23 cellular contexts compared by ENCODE assay signal in the genomic region with DNA sequence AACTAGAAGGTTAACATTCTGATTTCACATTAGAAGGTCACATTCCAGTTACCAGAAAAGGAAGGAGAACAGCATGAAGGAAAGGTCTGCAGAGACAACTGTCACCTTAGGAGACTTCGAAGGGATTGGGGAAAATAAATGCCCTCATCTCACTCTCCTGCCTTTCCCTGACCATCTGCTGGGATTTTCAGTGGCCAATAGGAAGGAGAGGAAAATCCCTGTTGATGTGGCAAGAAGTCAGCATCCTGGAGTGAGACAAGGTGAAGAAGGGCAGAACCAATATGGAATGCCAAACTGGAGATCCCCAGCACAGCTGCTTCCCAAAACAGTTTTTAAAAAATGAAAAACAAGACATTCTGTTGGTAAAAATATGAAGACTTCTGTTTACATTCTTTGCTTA.
DNase-seq lines count a peak whose midpoint lies in the region; ATAC-seq, FAIRE-seq and TF ChIP-seq lines count a peak whose summit lies in the region.
"Had no signal": no experiment of that assay in that cellular context is flagged by ENCODE, and none has a peak within 500 bp of the region (broad histone marks: within the 10 kb centered on the region; RNA-seq: fewer than 3 reads in every experiment).

No MANE protein-coding gene starts in this region.

- no peak overlapping the region for H2BK5ac ChIP-seq in IMR-90 (ENCODE audit: low read depth, low read length, poor library complexity, severe bottlenecking)
- no peak overlapping the region for H2BK5ac ChIP-seq in mesendoderm (ENCODE audit: low read length)

- peak overlapping the region; percentile 56 for H2AFZ ChIP-seq in IMR-90 (replicated peaks; ENCODE audit: low read length, poor library complexity)
- H2AFZ ChIP-seq: GM23338, PC-9 had no signal

- peak; percentile 100 for FAIRE-seq in D721Med (lab: Jason Lieb, UNC)
- no peak for FAIRE-seq in HTR-8/SVneo (lab: Jason Lieb, UNC)
- FAIRE-seq: A549, GM12891 had no signal

- TF ChIP-seq RAD21 in IMR-90 (IDR thresholded peaks at IDR 0.05; ENCODE audit: low read length), result no peak

- no peaks in the 10 kb centered on the region for H3K27me3 ChIP-seq in IMR-90 (ENCODE audit: control insufficient read depth, insufficient read depth, low read length)
- no peaks in the 10 kb centered on the region for H3K27me3 ChIP-seq in WERI-Rb-1 (ENCODE audit: insufficient read depth, low read depth, severe bottlenecking)
- no peaks in the 10 kb centered on the region for H3K27me3 ChIP-seq in mesendoderm (ENCODE audit: insufficient read depth, low read length, poor library complexity)

- no peak overlapping the region for H3K9ac ChIP-seq in IMR-90 (ENCODE audit: low read depth, low read length)
- no peak overlapping the region for H3K9ac ChIP-seq in mesendoderm (ENCODE audit: low read length)
- H3K9ac ChIP-seq: SK-N-SH had no signal

- H4K5ac ChIP-seq in IMR-90 (ENCODE audit: low read depth, low read length) (no peak overlapping the region), mesendoderm (ENCODE audit: low read length) (no peak overlapping the region)

- H3K27ac ChIP-seq in IMR-90 (ENCODE audit: insufficient read depth, low read length), result no peak overlapping the region
- H3K27ac ChIP-seq in WERI-Rb-1, result no peak overlapping the region
- no peak overlapping the region for H3K27ac ChIP-seq in mesendoderm (ENCODE audit: low read depth, low read length)
- H3K27ac ChIP-seq: A549, HL-60, PC-9 had no signal

- in situ Hi-C loops in IMR-90 (cut with MboI; ENCODE audit: low sequenced_read_pairs), result no loop called here

- no peaks in the 10 kb centered on the region for H4K20me1 ChIP-seq in IMR-90 (ENCODE audit: insufficient read depth, low read length)

- H3K36me3 ChIP-seq in IMR-90 (ENCODE audit: control insufficient read depth, insufficient read depth, low read length), result no peaks in the 10 kb centered on the region
- H3K36me3 ChIP-seq in WERI-Rb-1, result no peaks in the 10 kb centered on the region
- H3K36me3 ChIP-seq in mesendoderm (ENCODE audit: control insufficient read depth, insufficient read depth, low read length), result no peaks in the 10 kb centered on the region

- H4K8ac ChIP-seq in IMR-90 (ENCODE audit: low read depth in 2 of 2, low read length in 2 of 2) (no peak overlapping the region), mesendoderm (ENCODE audit: low read depth, low read length) (no peak overlapping the region)

- H2BK15ac ChIP-seq in IMR-90 (ENCODE audit: low read depth, low read length) (no peak overlapping the region), mesendoderm (replicated peaks; ENCODE audit: low read depth) (no peak overlapping the region)

- no peak overlapping the region for H2BK20ac ChIP-seq in IMR-90 (ENCODE audit: low read depth, low read length)

- H3K14ac ChIP-seq in IMR-90 (replicated peaks; ENCODE audit: low read depth, low read length), result no peak overlapping the region

- dilution Hi-C loops in IMR-90 (cut with HindIII; ENCODE audit: low sequenced_read_pairs, unreplicated experiment), result no loop called here

- peak; percentile 63 for DNase-seq in D721Med (ENCODE audit: insufficient read length, low spot score)
- DNase-seq in IMR-90, result no peak
- peak; percentile 54 for DNase-seq in WERI-Rb-1
- DNase-seq in mesendoderm, result peak; percentile 45
- DNase-seq in hippocampal formation (lab: John Stamatoyannopoulos, UW), result no peak
- DNase-seq in NCI-H1436 treated with DMSO at 0.1 percent for 48 hours (lab: John Stamatoyannopoulos, UW), result no peak
- no peak for DNase-seq in HTR-8/SVneo (ENCODE audit: insufficient read length, low spot score)
- DNase-seq: DND-41, HCEC 1CT, KG1, NCI-H1092 treated with DMSO at 0.1 percent for 48 hours, NCI-H146, NCI-H2029, NCI-H345, NCI-H526 treated with DMSO at 0.1 percent for 48 hours, PC-9, RPMI8226, SIG-M5, SK-N-SH had no signal

- H3K23ac ChIP-seq in IMR-90 (ENCODE audit: low read depth, low read length) (no peak overlapping the region), mesendoderm (ENCODE audit: low read length) (no peak overlapping the region)

- H2AK5ac ChIP-seq in IMR-90 (ENCODE audit: low read depth, low read length) (no peak overlapping the region), mesendoderm (ENCODE audit: low read length) (no peak overlapping the region)

- CTCF ChIA-PET in IMR-90 (lab: Yijun Ruan, JAX), result no interaction called here

- no peak overlapping the region for H4K91ac ChIP-seq in IMR-90 (ENCODE audit: insufficient read depth, low read depth, low read length)

- H3K9me1 ChIP-seq in IMR-90 (ENCODE audit: insufficient read depth, low read length), result no peaks in the 10 kb centered on the region

- no peak overlapping the region for H2AK9ac ChIP-seq in IMR-90 (replicated peaks; ENCODE audit: low read depth, low read length, poor library complexity)

- H3K56ac ChIP-seq in IMR-90 (ENCODE audit: extremely low read depth, insufficient read depth, low read length) (no peak overlapping the region), mesendoderm (ENCODE audit: low read length) (no peak overlapping the region)

- no TSS peak for BruUV-seq in IMR-90 (replicated peaks; lab: Mats Ljungman, UMichigan)

- peak; percentile 42; the same call in 1 of the 2 replicates for ATAC-seq in IMR-90 (ENCODE audit: low read depth)
- ATAC-seq: A549, GM23338 had no signal

- no peaks in the 10 kb centered on the region for H3K9me3 ChIP-seq in IMR-90 (ENCODE audit: control insufficient read depth, insufficient read depth, low read length)
- H3K9me3 ChIP-seq in WERI-Rb-1 (ENCODE audit: severe bottlenecking), result no peaks in the 10 kb centered on the region
- H3K9me3 ChIP-seq: A549, SK-N-SH had no signal

- no CpG with 5 or more reads among the region's 1 CpG for WGBS in IMR-90 (ENCODE audit: extremely low coverage in 2 of 2, insufficient read length in 1 of 2), 2 experiments
- no CpG with 5 or more reads among the region's 1 CpG for WGBS in mesendoderm (ENCODE audit: extremely low coverage, insufficient coverage, low lambda C conversion rate)

- no peak overlapping the region for H3K4me2 ChIP-seq in IMR-90 (ENCODE audit: low read depth, low read length)
- no peak overlapping the region for H3K4me2 ChIP-seq in mesendoderm (ENCODE audit: low read length)
- H3K4me2 ChIP-seq: A549, GM23338, PC-9, SK-N-SH had no signal

- H3K4me1 ChIP-seq in IMR-90 (ENCODE audit: control insufficient read depth, insufficient read depth, low read length) (peaks cover 2% of the 10 kb centered on the region; the same call in 1 of the 2 replicates), mesendoderm (ENCODE audit: control insufficient read depth, low read depth, low read length) (no peaks in the 10 kb centered on the region)
- H3K4me1 ChIP-seq: A549 had no signal

- TF ChIP-seq POLR2A in IMR-90 (IDR thresholded peaks at IDR 0.05; ENCODE audit: low read depth, low read length), result no peak

- H3K79me2 ChIP-seq in mesendoderm (ENCODE audit: control insufficient read depth, insufficient read depth, low read length), result no peaks in the 10 kb centered on the region

- no peak for TF ChIP-seq CTCF in D721Med (IDR thresholded peaks at IDR 0.05; ENCODE audit: insufficient read depth, missing control alignments)
- no peak for TF ChIP-seq CTCF in IMR-90 (conservative IDR thresholded peaks at IDR 0.05; ENCODE audit: low read depth, low read length)
- no peak for TF ChIP-seq CTCF in WERI-Rb-1 (IDR thresholded peaks at IDR 0.05; ENCODE audit: low read depth, low read length)

- H3K4me3 ChIP-seq in IMR-90 (ENCODE audit: insufficient read depth, low read depth, low read length) (no peak overlapping the region), WERI-Rb-1 (ENCODE audit: low read depth, low read length) (no peak overlapping the region), mesendoderm (ENCODE audit: low read length) (no peak overlapping the region)
- H3K4me3 ChIP-seq: A549, GM23338, PC-9 had no signal

- no peaks in the 10 kb centered on the region for H3K79me1 ChIP-seq in IMR-90 (ENCODE audit: low read depth in 1 of 2, low read length in 2 of 2)
- H3K79me1 ChIP-seq in mesendoderm (ENCODE audit: low read length), result no peaks in the 10 kb centered on the region

- POLR2A ChIA-PET in IMR-90 (lab: Charles Lee; ENCODE audit: unreplicated experiment), result no interaction called here

- intact Hi-C loops in IMR-90 (cut with micrococcal nuclease), result no loop called here

- no peak overlapping the region for H3K4ac ChIP-seq in IMR-90 (ENCODE audit: low read depth, low read length)
- H3K4ac ChIP-seq in mesendoderm (ENCODE audit: low read depth, low read length), result no peak overlapping the region

- H2BK120ac ChIP-seq in IMR-90 (ENCODE audit: low read depth, low read length) (no peak overlapping the region), mesendoderm (ENCODE audit: low read depth, low read length) (no peak overlapping the region)

- H3K18ac ChIP-seq in IMR-90 (ENCODE audit: low read depth, low read length), result no peak overlapping the region
- H3K18ac ChIP-seq in mesendoderm (ENCODE audit: low read length), result no peak overlapping the region

TF ChIP-seq in IMR-90, 13 proteins besides CTCF, POLR2A, EP300 and RAD21 (continues in another document):
- TF ChIP-seq NFE2L2 (IDR thresholded peaks at IDR 0.05; ENCODE audit: low read depth, low read length) (no peak), RFX5 (IDR thresholded peaks at IDR 0.05; ENCODE audit: low read depth, low read length) (no peak), MAFK (IDR thresholded peaks at IDR 0.05; ENCODE audit: low read depth, low read length) (no peak), MAZ (IDR thresholded peaks at IDR 0.05; ENCODE audit: borderline replicate concordance, low read depth, low read length) (no peak), BHLHE40 (IDR thresholded peaks at IDR 0.05; ENCODE audit: low read depth, low read length) (no peak), CEBPB (IDR thresholded peaks at IDR 0.05; ENCODE audit: low read depth, low read length) (no peak), FOS (IDR thresholded peaks at IDR 0.05; ENCODE audit: low read depth, low read length) (no peak)
- TF ChIP-seq, protein P1, sequence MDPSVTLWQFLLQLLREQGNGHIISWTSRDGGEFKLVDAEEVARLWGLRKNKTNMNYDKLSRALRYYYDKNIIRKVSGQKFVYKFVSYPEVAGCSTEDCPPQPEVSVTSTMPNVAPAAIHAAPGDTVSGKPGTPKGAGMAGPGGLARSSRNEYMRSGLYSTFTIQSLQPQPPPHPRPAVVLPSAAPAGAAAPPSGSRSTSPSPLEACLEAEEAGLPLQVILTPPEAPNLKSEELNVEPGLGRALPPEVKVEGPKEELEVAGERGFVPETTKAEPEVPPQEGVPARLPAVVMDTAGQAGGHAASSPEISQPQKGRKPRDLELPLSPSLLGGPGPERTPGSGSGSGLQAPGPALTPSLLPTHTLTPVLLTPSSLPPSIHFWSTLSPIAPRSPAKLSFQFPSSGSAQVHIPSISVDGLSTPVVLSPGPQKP (IDR thresholded peaks at IDR 0.05; ENCODE audit: borderline replicate concordance, low read depth, low read length), result no peak
- TF ChIP-seq, protein P2, sequence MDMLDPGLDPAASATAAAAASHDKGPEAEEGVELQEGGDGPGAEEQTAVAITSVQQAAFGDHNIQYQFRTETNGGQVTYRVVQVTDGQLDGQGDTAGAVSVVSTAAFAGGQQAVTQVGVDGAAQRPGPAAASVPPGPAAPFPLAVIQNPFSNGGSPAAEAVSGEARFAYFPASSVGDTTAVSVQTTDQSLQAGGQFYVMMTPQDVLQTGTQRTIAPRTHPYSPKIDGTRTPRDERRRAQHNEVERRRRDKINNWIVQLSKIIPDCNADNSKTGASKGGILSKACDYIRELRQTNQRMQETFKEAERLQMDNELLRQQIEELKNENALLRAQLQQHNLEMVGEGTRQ (IDR thresholded peaks at IDR 0.05; ENCODE audit: low read depth, low read length), result no peak

Comparison
In these comparisons a context has a peak if more than half of its experiments do, and no peak if none do; other contexts are left out.
1. DNase-seq: peak in D721Med (single experiment), WERI-Rb-1 (single experiment) and mesendoderm (single experiment); none in IMR-90 (single experiment), hippocampal formation (0 of 2), NCI-H1436 treated with DMSO at 0.1 percent for 48 hours (single experiment) and HTR-8/SVneo (single experiment).